Comparison of ENCODE assay signal across 18 cellular contexts in the genomic region with DNA sequence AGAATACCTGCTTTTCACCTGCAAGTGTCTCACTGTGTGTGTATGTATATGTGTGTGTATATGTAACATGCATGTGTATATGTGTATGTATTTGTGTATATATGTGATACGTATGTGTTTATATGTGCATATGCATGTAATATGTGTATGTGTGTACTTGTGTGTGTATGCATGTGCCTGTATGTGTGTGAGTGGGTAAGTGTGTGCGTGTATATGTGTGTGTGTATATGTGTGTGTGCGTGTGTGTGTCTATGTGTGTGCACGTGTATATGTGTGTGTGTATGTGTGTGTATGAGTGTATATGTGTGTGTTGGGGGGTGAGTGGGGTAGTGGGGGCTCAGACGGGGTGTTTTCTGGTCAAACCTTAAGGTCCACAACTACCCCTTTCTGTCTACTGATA.
DNase-seq lines count a peak whose midpoint lies in the region; ATAC-seq, FAIRE-seq and TF ChIP-seq lines count a peak whose summit lies in the region.
"Had no signal": no experiment of that assay in that cellular context is flagged by ENCODE, and none has a peak within 500 bp of the region (broad histone marks: within the 10 kb centered on the region; RNA-seq: fewer than 3 reads in every experiment).

No MANE protein-coding gene starts in this region.

- H3K27me3 Mint-ChIP-seq in activated T-cell treated with anti-CD3 and anti-CD28 coated beads, Interleukin-2, amount 50 U/mL, for 4 hours (ENCODE audit: low read depth), result no peaks in the 10 kb centered on the region

- no peaks in the 10 kb centered on the region for H3K36me3 Mint-ChIP-seq in activated T-cell treated with anti-CD3 and anti-CD28 coated beads, Interleukin-2, amount 50 U/mL, for 4 hours (ENCODE audit: insufficient read depth)

- CTCF ChIA-PET in PC-3 (lab: Charles Lee), result no interaction called here

- no peaks in the 10 kb centered on the region for H3K9me2 ChIP-seq in PC-3 (replicated peaks; ENCODE audit: low read length)

- TF ChIP-seq CTCF in PC-3 (conservative IDR thresholded peaks at IDR 0.05; ENCODE audit: low read depth, low read length) (no peak), esophagus muscularis mucosa (IDR thresholded peaks at IDR 0.05) (no peak)

- H2BK120ac ChIP-seq in trophoblast cell (ENCODE audit: insufficient read depth, low read length, poor library complexity), result no peak overlapping the region

- no peak overlapping the region for H4K12ac ChIP-seq in trophoblast cell (ENCODE audit: low read depth, low read length)

- no peaks in the 10 kb centered on the region for H3K4me1 Mint-ChIP-seq in activated T-cell treated with anti-CD3 and anti-CD28 coated beads, Interleukin-2, amount 50 U/mL, for 4 hours (ENCODE audit: low read depth)

- no peaks in the 10 kb centered on the region for H4K20me1 ChIP-seq in PC-3 (ENCODE audit: low read length)

- peak overlapping the region; percentile 58 for H4K91ac ChIP-seq in trophoblast cell (ENCODE audit: low read depth, low read length)

- TF ChIP-seq POLR2A in GM12892 (IDR thresholded peaks at IDR 0.05; ENCODE audit: low read depth, low read length) (no peak), esophagus muscularis mucosa (IDR thresholded peaks at IDR 0.05; ENCODE audit: low read depth) (no peak)

- H3K9ac ChIP-seq in PC-3 (ENCODE audit: low read length) (peak overlapping the region; percentile 63; the same call in 1 of the 2 replicates), trophoblast cell (ENCODE audit: low read length) (no peak overlapping the region)

- H3K9me3 Mint-ChIP-seq in activated T-cell treated with anti-CD3 and anti-CD28 coated beads, Interleukin-2, amount 50 U/mL, for 4 hours, result no peaks in the 10 kb centered on the region
- H3K9me3 Mint-ChIP-seq: GM23338 had no signal

- no peak overlapping the region for H3K4me3 Mint-ChIP-seq in activated T-cell treated with anti-CD3 and anti-CD28 coated beads, Interleukin-2, amount 50 U/mL, for 4 hours
- H3K4me3 Mint-ChIP-seq: GM23338 had no signal

- POLR2A ChIA-PET in PC-3 (lab: Charles Lee; ENCODE audit: unreplicated experiment), result no interaction called here

- intact Hi-C loops in PC-3 (cut with micrococcal nuclease) (no loop called here), esophagus muscularis mucosa (cut with DNase I) (no loop called here)

- BruUV-seq in PC-3 (replicated peaks; lab: Mats Ljungman, UMichigan), result no TSS peak

- no peak for TF ChIP-seq EP300 in esophagus muscularis mucosa (IDR thresholded peaks at IDR 0.05)

- peaks cover 24% of the 10 kb centered on the region for H3K79me1 ChIP-seq in trophoblast cell (ENCODE audit: low read length)

- no peak overlapping the region for H3K4ac ChIP-seq in trophoblast cell (ENCODE audit: low read depth, low read length)

- no peak overlapping the region for H2AK5ac ChIP-seq in trophoblast cell (ENCODE audit: low read length)

- no peak for DNase-seq in GM12892 (ENCODE audit: insufficient read length)
- DNase-seq in PC-3, result no peak
- peak; percentile 34 for DNase-seq in esophagus muscularis mucosa (ENCODE audit: extremely low spot score)
- DNase-seq in trophoblast cell, result no peak
- no peak for DNase-seq in activated T-cell treated with anti-CD3 and anti-CD28 coated beads, Interleukin-2, amount 50 U/mL, for 4 hours
- DNase-seq in nucleus accumbens (lab: John Stamatoyannopoulos, UW), result no peak
- no peak for DNase-seq in KBM-7
- DNase-seq in NCI-H2107 (lab: John Stamatoyannopoulos, UW), result no peak
- DNase-seq: AML-193, GDM1, HCEC 1CT, KG1, NCI-H1694 treated with DMSO at 0.1 percent for 48 hours, NCI-H510A, NCI-H774, SIG-M5 had no signal

- H2BK5ac ChIP-seq in trophoblast cell (ENCODE audit: low read depth, low read length, poor library complexity), result peak overlapping the region; percentile 20

- H3K4me1 ChIP-seq in PC-3 (ENCODE audit: insufficient read depth, low read length) (peaks cover 35% of the 10 kb centered on the region), esophagus muscularis mucosa (peaks cover 0 to 9% (median 6%) of the 10 kb centered on the region in 4 donors), trophoblast cell (ENCODE audit: control insufficient read depth in 1 of 2, insufficient read depth in 2 of 2, low read length in 2 of 2) (peaks cover 17 to 20% of the 10 kb centered on the region in 2 experiments)

- H3K27ac ChIP-seq in PC-3 (ENCODE audit: low read length) (peak overlapping the region; percentile 95), esophagus muscularis mucosa (replicated peaks in 1 of 4) (no peak overlapping the region), trophoblast cell (ENCODE audit: low read depth, low read length) (peak overlapping the region; percentile 83)
- H3K27ac ChIP-seq: C4-2B had no signal

- H3K27me3 ChIP-seq in PC-3 (ENCODE audit: low read length), result no peaks in the 10 kb centered on the region
- no peaks in the 10 kb centered on the region for H3K27me3 ChIP-seq in esophagus muscularis mucosa
- H3K27me3 ChIP-seq in trophoblast cell (ENCODE audit: insufficient read depth, low read length), result no peaks in the 10 kb centered on the region

- peak; percentile 76 for FAIRE-seq in GM12892 (lab: Jason Lieb, UNC)

- no peak overlapping the region for H3K4me3 ChIP-seq in PC-3 (ENCODE audit: low read length)
- no peak overlapping the region for H3K4me3 ChIP-seq in esophagus muscularis mucosa
- no peak overlapping the region for H3K4me3 ChIP-seq in trophoblast cell (ENCODE audit: low read depth, low read length)
- H3K4me3 ChIP-seq: GM23338 had no signal

- H3K23ac ChIP-seq in trophoblast cell (ENCODE audit: low read length), result no peak overlapping the region

- in situ Hi-C loops in KBM-7 (cut with MboI; ENCODE audit: low pct_unique_long_range_greater_than_20kb, low sequenced_read_pairs), result no loop called here

- no peak overlapping the region; the same call in 1 of the 2 replicates for H3K4me2 ChIP-seq in PC-3 (ENCODE audit: low read length)
- peak overlapping the region; percentile 22 for H3K4me2 ChIP-seq in trophoblast cell (ENCODE audit: low read length)
- H3K4me2 ChIP-seq: GM23338 had no signal

- peak overlapping the region; percentile 19 for H3K18ac ChIP-seq in trophoblast cell (ENCODE audit: low read length)

- H3K14ac ChIP-seq in trophoblast cell (ENCODE audit: low read length), result peak overlapping the region; percentile 8

- H3K79me2 ChIP-seq in PC-3 (ENCODE audit: low read length), result no peaks in the 10 kb centered on the region
- peaks cover 1% of the 10 kb centered on the region for H3K79me2 ChIP-seq in trophoblast cell (ENCODE audit: control insufficient read depth, insufficient read depth, low read length, poor library complexity)

- H3K36me3 ChIP-seq in PC-3 (ENCODE audit: low read depth, low read length) (no peaks in the 10 kb centered on the region), esophagus muscularis mucosa (no peaks in the 10 kb centered on the region), trophoblast cell (ENCODE audit: control insufficient read depth in 1 of 2, insufficient read depth in 2 of 2, low read length in 2 of 2) (no peaks in the 10 kb centered on the region)

- H4K8ac ChIP-seq in trophoblast cell (ENCODE audit: low read depth, low read length), result no peak overlapping the region

- ATAC-seq in PC-3, result no peak
- no peak for ATAC-seq in activated T-cell treated with anti-CD3 and anti-CD28 coated beads, Interleukin-2, amount 50 U/mL, for 4 hours

- H2AFZ ChIP-seq in PC-3 (ENCODE audit: low read length) (no peak overlapping the region), trophoblast cell (ENCODE audit: insufficient read depth, low read length, poor library complexity) (no peak overlapping the region)

- H3K9me3 ChIP-seq in PC-3 (ENCODE audit: low read length) (no peaks in the 10 kb centered on the region), esophagus muscularis mucosa (no peaks in the 10 kb centered on the region), trophoblast cell (ENCODE audit: insufficient read depth, low read depth, low read length) (no peaks in the 10 kb centered on the region)

- H2BK12ac ChIP-seq in trophoblast cell (ENCODE audit: low read length), result peak overlapping the region; percentile 10

- 92% methylated on average over 5 of the region's 5 CpGs for WGBS in esophagus muscularis mucosa
- WGBS in trophoblast cell (ENCODE audit: extremely low coverage, insufficient coverage, insufficient read length), result no CpG with 5 or more reads among the region's 5 CpGs

- no peaks in the 10 kb centered on the region for H3F3A ChIP-seq in PC-3 (ENCODE audit: low read length, unreplicated experiment)

Comparison
In these comparisons a context has a peak if more than half of its experiments do, and no peak if none do; other contexts are left out.
1. H3K27ac ChIP-seq: peak in PC-3 (single experiment) and trophoblast cell (single experiment); none in esophagus muscularis mucosa (0 of 4).